Comparison of ENCODE assay signal across 17 cellular contexts in genomic region chr10:117860135-117860534, GRCh38.
DNase-seq lines count a peak whose midpoint lies in the region; ATAC-seq and TF ChIP-seq lines count a peak whose summit lies in the region.
"Had no signal": no experiment of that assay in that cellular context is flagged by ENCODE, and none has a peak within 500 bp of the region (broad histone marks: within the 10 kb centered on the region; RNA-seq: fewer than 3 reads in every experiment).

No MANE protein-coding gene starts in this region.

- H3K27ac ChIP-seq in GM23248, result no peak overlapping the region
- H3K27ac ChIP-seq in RWPE2 (ENCODE audit: poor library complexity, severe bottlenecking), result no peak overlapping the region
- H3K27ac ChIP-seq in left ventricle myocardium inferior (replicated peaks), result no peak overlapping the region
- H3K27ac ChIP-seq: A549, SJSA1 had no signal

- H3F3A ChIP-seq in GM23248 (ENCODE audit: insufficient read depth), result no peaks in the 10 kb centered on the region

- H3K4me1 ChIP-seq in GM23248 (ENCODE audit: insufficient read depth) (no peaks in the 10 kb centered on the region), RWPE2 (ENCODE audit: insufficient read depth, poor library complexity, severe bottlenecking) (no peaks in the 10 kb centered on the region), left ventricle myocardium inferior (no peaks in the 10 kb centered on the region)
- H3K4me1 ChIP-seq: A549, BE2C, SJSA1 had no signal

- ATAC-seq in RWPE2 (ENCODE audit: low read depth) (peak; percentile 42; the same call in 1 of the 3 replicates), esophagus mucosa (peak; percentile 94)

- H2AFZ ChIP-seq in GM23248, result no peak overlapping the region

- intact Hi-C loops in left ventricle myocardium inferior (cut with micrococcal nuclease), result no loop called here

- H3K4me3 ChIP-seq in GM23248, result no peak overlapping the region
- no peak overlapping the region for H3K4me3 ChIP-seq in RWPE2 (ENCODE audit: severe bottlenecking)
- H3K4me3 ChIP-seq in left ventricle myocardium inferior, result no peak overlapping the region
- H3K4me3 ChIP-seq: A549, SJSA1 had no signal

- DNase-seq in GM23248 (peak; percentile 5), RWPE2 (ENCODE audit: low spot score) (no peak), ureter (ENCODE audit: low spot score) (peak; percentile 53), cortex of kidney (lab: John Stamatoyannopoulos, UW) (no peak), GM20000 (ENCODE audit: low spot score) (no peak), left ventricle myocardium inferior (no peak)
- DNase-seq: BE2C; NCI-H1105; NCI-H146; NCI-H2029 treated with DMSO at 0.1 percent for 48 hours; NCI-H226; NCI-H510A treated with DMSO at 0.1 percent for 48 hours; NCI-H774; NK-92 treated with Interleukin-12 subunit alpha and Interleukin-12 subunit beta, amount 100 ng/mL, for 24 hours had no signal

- TF ChIP-seq CTCF in RWPE2 (IDR thresholded peaks at IDR 0.05; ENCODE audit: poor library complexity, severe bottlenecking) (no peak), GM20000 (IDR thresholded peaks at IDR 0.05; ENCODE audit: extremely low read depth, missing control alignments) (no peak), left ventricle myocardium inferior (IDR thresholded peaks at IDR 0.05; ENCODE audit: borderline replicate concordance) (no peak)

- 63 to 67% methylated on average over 5 of the region's 5 CpGs for WGBS in GM23248 (ENCODE audit: low coverage in 1 of 2, low lambda C conversion rate in 2 of 2, missing lambda C conversion rate in 2 of 2), 2 experiments

- H3K9me3 ChIP-seq in GM23248 (ENCODE audit: low read depth), result no peaks in the 10 kb centered on the region
- H3K9me3 ChIP-seq in RWPE2 (ENCODE audit: severe bottlenecking), result no peaks in the 10 kb centered on the region
- peaks cover 10% of the 10 kb centered on the region for H3K9me3 ChIP-seq in left ventricle myocardium inferior (replicated peaks)
- H3K9me3 ChIP-seq: A549, BE2C, SJSA1 had no signal

- in situ Hi-C loops in GM23248 (cut with MboI), result no loop called here

- no peak overlapping the region for H3K4me2 ChIP-seq in GM23248 (ENCODE audit: unreplicated experiment)
- H3K4me2 ChIP-seq: A549 had no signal

- no peak overlapping the region for H3K9ac ChIP-seq in GM23248

- H3K79me2 ChIP-seq in GM23248 (ENCODE audit: insufficient read depth), result no peaks in the 10 kb centered on the region

- H4K20me1 ChIP-seq in GM23248 (ENCODE audit: insufficient read depth), result no peaks in the 10 kb centered on the region

- H3K9me2 ChIP-seq in GM23248 (ENCODE audit: insufficient read depth), result no peaks in the 10 kb centered on the region

- H3K27me3 ChIP-seq in GM23248 (replicated peaks; ENCODE audit: insufficient read depth) (0 out of 2 replicates have a peak, but pooled peaks cover 16% of the 10 kb centered on the region), RWPE2 (ENCODE audit: insufficient read depth, poor library complexity, severe bottlenecking) (no peaks in the 10 kb centered on the region), left ventricle myocardium inferior (ENCODE audit: low read depth) (peaks cover 66% of the 10 kb centered on the region)
- H3K27me3 ChIP-seq: BE2C, SJSA1 had no signal

- no peaks in the 10 kb centered on the region for H3K36me3 ChIP-seq in GM23248 (ENCODE audit: low read depth)
- no peaks in the 10 kb centered on the region for H3K36me3 ChIP-seq in RWPE2 (ENCODE audit: low read depth)
- H3K36me3 ChIP-seq in left ventricle myocardium inferior, result no peaks in the 10 kb centered on the region
- H3K36me3 ChIP-seq: BE2C, SJSA1 had no signal

Comparison
In these comparisons a context has a peak if more than half of its experiments do, and no peak if none do; other contexts are left out.
1. DNase-seq: peak in GM23248 (single experiment) and ureter (single experiment); none in RWPE2 (single experiment), cortex of kidney (single experiment), GM20000 (single experiment) and left ventricle myocardium inferior (single experiment).